ENCODE assay signal across 8 cellular contexts in genomic region chr16:67993207-67994036, GRCh38. TPM values are rescaled to one million over a fixed set of nuclear protein-coding genes. Genes with fewer than 3 reads are reported as not detected.
A peak's percentile ranks its signal among the peaks of the same experiment; 100 is the strongest.
DNase-seq lines count a peak whose midpoint lies in the region; ATAC-seq and TF ChIP-seq lines count a peak whose summit lies in the region.

No MANE protein-coding gene starts in this region.

- H3K9me3 ChIP-seq in DND-41 (ENCODE audit: insufficient read depth, low read length, severe bottlenecking), result no peaks in the 10 kb centered on the region
- H3K9me3 ChIP-seq in Karpas-422 (ENCODE audit: low read length), result no peaks in the 10 kb centered on the region

- ATAC-seq in DND-41 (ENCODE audit: insufficient read depth, low read depth), result peak; percentile 96
- ATAC-seq in GM21619 (IDR thresholded peaks at IDR 0.05; ENCODE audit: unreplicated experiment), result peak; percentile 56
- ATAC-seq in SK-N-SH treated with all-trans-retinoic acid at 6 μM for 48 hours, result peak; percentile 99
- peak; percentile 95 for ATAC-seq in Right ventricle myocardium inferior

- TF ChIP-seq CTCF in DND-41 (IDR thresholded peaks at IDR 0.05; ENCODE audit: borderline replicate concordance, extremely low read depth, low read length, poor library complexity, severe bottlenecking), result peak; percentile 95
- TF ChIP-seq CTCF in type B pancreatic cell (conservative IDR thresholded peaks at IDR 0.05), result peak; percentile 99

- peaks cover 24% of the 10 kb centered on the region for H3K4me1 ChIP-seq in DND-41 (ENCODE audit: insufficient read depth, low read length)
- H3K4me1 ChIP-seq in Karpas-422 (ENCODE audit: low read length), result peaks cover 32% of the 10 kb centered on the region

- H3K27ac Mint-ChIP-seq in activated naive CD4-positive, alpha-beta T cell treated with anti-CD3 and anti-CD28 coated beads, Interleukin-2, amount 50 U/mL, for 24 hours, result peak overlapping the region; percentile 88
- H3K27ac Mint-ChIP-seq in type B pancreatic cell, result no peak overlapping the region

- H3K4me2 ChIP-seq in DND-41 (ENCODE audit: insufficient read depth, low read length) (peak overlapping the region; percentile 58), Karpas-422 (ENCODE audit: low read depth, low read length, poor library complexity, severe bottlenecking) (peak overlapping the region; percentile 84)

- H3K9me3 Mint-ChIP-seq in activated naive CD4-positive, alpha-beta T cell treated with anti-CD3 and anti-CD28 coated beads, Interleukin-2, amount 50 U/mL, for 24 hours, result no peaks in the 10 kb centered on the region
- no peaks in the 10 kb centered on the region for H3K9me3 Mint-ChIP-seq in type B pancreatic cell

- no peaks in the 10 kb centered on the region for H3K79me2 ChIP-seq in DND-41 (ENCODE audit: insufficient read depth, low read length)
- no peaks in the 10 kb centered on the region for H3K79me2 ChIP-seq in Karpas-422 (ENCODE audit: low read length)

- no peaks in the 10 kb centered on the region for H3K27me3 ChIP-seq in DND-41 (ENCODE audit: insufficient read depth, low read length, poor library complexity)
- no peaks in the 10 kb centered on the region for H3K27me3 ChIP-seq in Karpas-422 (ENCODE audit: low read length)

- H3K27ac ChIP-seq in DND-41 (ENCODE audit: low read length) (peak overlapping the region; percentile 48; the same call in 1 of the 2 replicates), Karpas-422 (ENCODE audit: low read length) (no peak overlapping the region)

- H3K4me3 ChIP-seq in DND-41 (ENCODE audit: low read depth in 1 of 2, low read length in 2 of 2) (peak overlapping the region in 1 of 2 experiments; percentile 35; a peak in 2 of 4 replicates), Karpas-422 (ENCODE audit: low read length) (peak overlapping the region; percentile 62)

- no peaks in the 10 kb centered on the region for H3K27me3 Mint-ChIP-seq in activated naive CD4-positive, alpha-beta T cell treated with anti-CD3 and anti-CD28 coated beads, Interleukin-2, amount 50 U/mL, for 24 hours
- no peaks in the 10 kb centered on the region for H3K27me3 Mint-ChIP-seq in type B pancreatic cell

- H3K36me3 Mint-ChIP-seq in activated naive CD4-positive, alpha-beta T cell treated with anti-CD3 and anti-CD28 coated beads, Interleukin-2, amount 50 U/mL, for 24 hours, result peaks cover 2% of the 10 kb centered on the region
- H3K36me3 Mint-ChIP-seq in type B pancreatic cell, result no peaks in the 10 kb centered on the region

- H3K36me3 ChIP-seq in DND-41 (ENCODE audit: insufficient read depth, low read length), result no peaks in the 10 kb centered on the region
- no peaks in the 10 kb centered on the region for H3K36me3 ChIP-seq in Karpas-422 (ENCODE audit: insufficient read depth, low read length)

- H2AFZ ChIP-seq in DND-41 (ENCODE audit: low read depth, low read length) (peak overlapping the region; percentile 71), Karpas-422 (ENCODE audit: low read length) (peak overlapping the region; percentile 86)

- H3K4me1 Mint-ChIP-seq in activated naive CD4-positive, alpha-beta T cell treated with anti-CD3 and anti-CD28 coated beads, Interleukin-2, amount 50 U/mL, for 24 hours, result peaks cover 44% of the 10 kb centered on the region
- no peaks in the 10 kb centered on the region for H3K4me1 Mint-ChIP-seq in type B pancreatic cell (ENCODE audit: unreplicated experiment)

- H3K9ac ChIP-seq in DND-41 (ENCODE audit: low read depth, low read length) (peak overlapping the region; percentile 49), Karpas-422 (ENCODE audit: low read length) (peak overlapping the region; percentile 66)

- no peaks in the 10 kb centered on the region; the same call in 1 of the 2 replicates for H4K20me1 ChIP-seq in DND-41 (ENCODE audit: insufficient read depth, low read length)
- H4K20me1 ChIP-seq in Karpas-422 (ENCODE audit: insufficient read depth, low read depth, low read length), result no peaks in the 10 kb centered on the region

- intact Hi-C loops in Right ventricle myocardium inferior (cut with DNase I) (loop anchor here (2.0 kb wide), 2 partner anchors 47 to 235 kb away; no protein-coding TSS in a partner anchor), posterior vena cava (cut with DNase I) (loop anchor here in 1 of 2 donors (5.0 kb wide), 1 partner anchor 49 kb away; no protein-coding TSS in a partner anchor)

- H3K9me2 ChIP-seq in Karpas-422 (replicated peaks; ENCODE audit: insufficient read depth, low read length), result no peaks in the 10 kb centered on the region

- peak overlapping the region; percentile 83 for H3K4me3 Mint-ChIP-seq in activated naive CD4-positive, alpha-beta T cell treated with anti-CD3 and anti-CD28 coated beads, Interleukin-2, amount 50 U/mL, for 24 hours
- H3K4me3 Mint-ChIP-seq in type B pancreatic cell, result peak overlapping the region; percentile 17

- DNase-seq in DND-41 (peak; percentile 84), Karpas-422 (peak; percentile 94), Right ventricle myocardium inferior (ENCODE audit: missing footprints) (peak; percentile 95), posterior vena cava (ENCODE audit: low spot score) (peak; percentile 96), type B pancreatic cell (ENCODE audit: extremely low spot score, unreplicated experiment) (peak; percentile 83)

TF ChIP-seq in SK-N-SH treated with all-trans-retinoic acid at 6 μM for 48 hours, 23 proteins besides CTCF, POLR2A, EP300 and RAD21 (continues in another document):
- TF ChIP-seq GLIS3 (CRISPR knock-in tag; IDR thresholded peaks at IDR 0.05), result no peak
- no peak for TF ChIP-seq CSRNP3 (CRISPR knock-in tag; IDR thresholded peaks at IDR 0.05)
- no peak for TF ChIP-seq CSDC2 (CRISPR knock-in tag; IDR thresholded peaks at IDR 0.05)
- no peak for TF ChIP-seq ISL1 (CRISPR knock-in tag; IDR thresholded peaks at IDR 0.05)
- no peak for TF ChIP-seq RARB (CRISPR knock-in tag; IDR thresholded peaks at IDR 0.05)
- TF ChIP-seq ZNF8 (CRISPR knock-in tag; IDR thresholded peaks at IDR 0.05), result no peak
- no peak for TF ChIP-seq TSHZ2 (CRISPR knock-in tag; IDR thresholded peaks at IDR 0.05)
- no peak for TF ChIP-seq ESRRG (CRISPR knock-in tag; IDR thresholded peaks at IDR 0.05)

RNA-seq across cellular contexts. Expression of gene DPEP2, which starts 5.9 kb away (rescaled TPM):
- not detected in 2 replicates for total RNA-seq in Karpas-422 (2014; rRNA removed; shearing (Covaris generic); ENCODE audit: low replicate concordance)
- total RNA-seq in Right ventricle myocardium inferior, result 0.87 TPM
- total RNA-seq in posterior vena cava, result 1 to 10 TPM; 1.1 to 3.0 TPM
- not detected in 2 replicates for total RNA-seq in type B pancreatic cell (ENCODE audit: low replicate concordance)

RNA-seq across cellular contexts. Expression of gene DPEP3, which starts 13.1 kb away (rescaled TPM):
- total RNA-seq in Karpas-422 (2014; rRNA removed; shearing (Covaris generic); ENCODE audit: low replicate concordance), result not detected in 2 replicates
- total RNA-seq in Right ventricle myocardium inferior, result not detected
- total RNA-seq in posterior vena cava, result not detected
- not detected in 2 replicates for total RNA-seq in type B pancreatic cell (ENCODE audit: low replicate concordance)

RNA-seq across cellular contexts. Expression of gene DPEP2NB, which starts 22.3 kb away (rescaled TPM):
- total RNA-seq in Karpas-422 (2014; rRNA removed; shearing (Covaris generic); ENCODE audit: low replicate concordance), result not detected in 2 replicates
- total RNA-seq in Right ventricle myocardium inferior, result not detected
- not detected for total RNA-seq in posterior vena cava
- total RNA-seq in type B pancreatic cell (ENCODE audit: low replicate concordance), result not detected in 2 replicates

RNA-seq across cellular contexts. Expression of gene SLC12A4, which starts 25.0 kb away (rescaled TPM):
- total RNA-seq in Karpas-422 (2014; rRNA removed; shearing (Covaris generic); ENCODE audit: low replicate concordance), result 11.0 and 15.4 TPM in 2 replicates
- total RNA-seq in Right ventricle myocardium inferior (97.5 TPM), posterior vena cava (10 to 100 TPM; 82.6 to 90.1 TPM), type B pancreatic cell (ENCODE audit: low replicate concordance) (48.1 and 68.8 TPM in 2 replicates)

RNA-seq across cellular contexts. Expression of gene DDX28, which starts 29.6 kb away (rescaled TPM):
- 10.8 and 20.9 TPM in 2 replicates for total RNA-seq in Karpas-422 (2014; rRNA removed; shearing (Covaris generic); ENCODE audit: low replicate concordance)
- total RNA-seq in Right ventricle myocardium inferior (7.5 TPM), posterior vena cava (1 to 10 TPM; 5.4 to 5.8 TPM), type B pancreatic cell (ENCODE audit: low replicate concordance) (14.7 and 15.2 TPM in 2 replicates)
